21 cellular contexts compared by ENCODE assay signal in the genomic region with DNA sequence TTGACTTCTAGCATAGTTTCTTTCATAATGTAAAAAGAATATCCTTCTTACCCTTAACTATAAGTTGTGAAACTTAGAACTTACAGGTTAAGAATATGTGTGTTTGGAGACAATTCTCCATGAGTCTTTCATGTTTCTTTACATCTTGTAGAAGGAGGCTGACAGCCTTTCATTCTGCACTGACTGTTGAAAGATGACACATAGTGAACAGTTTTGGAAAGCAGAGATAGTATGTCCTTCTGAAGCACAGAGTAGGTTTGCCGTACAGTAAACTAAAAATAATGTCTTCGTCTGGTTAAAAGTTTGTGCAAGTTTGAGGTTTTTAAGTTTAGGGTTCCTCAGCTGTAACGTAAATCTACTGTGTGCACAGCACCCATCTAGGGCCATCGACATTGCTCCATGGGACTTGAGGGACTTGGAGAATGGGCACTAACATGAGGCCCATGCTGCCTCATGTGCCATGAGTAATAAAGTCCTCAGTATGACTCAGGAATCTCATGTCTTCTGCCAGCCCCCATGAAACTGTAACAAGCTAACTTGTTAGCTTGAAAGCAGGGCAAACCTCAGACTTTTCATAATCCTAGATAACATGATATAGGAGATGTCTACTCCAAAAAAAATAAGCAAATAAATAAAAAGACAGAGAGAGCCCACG. TPM values are rescaled to one million over a fixed set of nuclear protein-coding genes. Genes with fewer than 3 reads are reported as not detected.
DNase-seq lines count a peak whose midpoint lies in the region; ATAC-seq and TF ChIP-seq lines count a peak whose summit lies in the region.
"Had no signal": no experiment of that assay in that cellular context is flagged by ENCODE, and none has a peak within 500 bp of the region (broad histone marks: within the 10 kb centered on the region; RNA-seq: fewer than 3 reads in every experiment).

No MANE protein-coding gene starts in this region.

- TF ChIP-seq CTCF in HFFc6 (IDR thresholded peaks at IDR 0.05) (no peak), gastroesophageal sphincter (IDR thresholded peaks at IDR 0.05) (no peak)

- H4K91ac ChIP-seq in mesenchymal stem cell (ENCODE audit: low read length), result no peak overlapping the region

- H3K23ac ChIP-seq in mesenchymal stem cell (ENCODE audit: low read length in 2 of 2), result no peak overlapping the region

- H3K14ac ChIP-seq in mesenchymal stem cell (ENCODE audit: low read length in 2 of 2), result no peak overlapping the region

- no peak for TF ChIP-seq POLR2A in gastroesophageal sphincter (IDR thresholded peaks at IDR 0.05)

- no peak overlapping the region for H4K8ac ChIP-seq in mesenchymal stem cell (ENCODE audit: low read length)

- H3K27me3 Mint-ChIP-seq in activated CD4-positive, alpha-beta memory T cell treated with anti-CD3 and anti-CD28 coated beads for 36 hours, result peaks cover 2% of the 10 kb centered on the region
- no peaks in the 10 kb centered on the region for H3K27me3 Mint-ChIP-seq in activated CD4-positive, alpha-beta memory T cell treated with anti-CD3 and anti-CD28 coated beads, Interleukin-2, amount 10 ng/mL, durations not matched to agents 7 days and 5 days
- H3K27me3 Mint-ChIP-seq in activated naive CD8-positive, alpha-beta T cell treated with anti-CD3 and anti-CD28 coated beads, Interleukin-2, amount 50 U/mL, for 24 hours, result no peaks in the 10 kb centered on the region
- H3K27me3 Mint-ChIP-seq in HFFc6 (ENCODE audit: insufficient read depth), result no peaks in the 10 kb centered on the region
- H3K27me3 Mint-ChIP-seq: stimulated activated memory B cell treated with anti-CD40 and anti-IgM and Interleukin-4, amounts not matched to agents 10 μg/mL and 1 μg/mL and 100 μg/mL, for 72 hours had no signal

- H3K27ac ChIP-seq in mesenchymal stem cell (ENCODE audit: low read length, poor library complexity, severe bottlenecking) (no peak overlapping the region), gastroesophageal sphincter (no peak overlapping the region)
- H3K27ac ChIP-seq: esophagus squamous epithelium, hepatocyte, prostate gland, transverse colon had no signal

- no peaks in the 10 kb centered on the region for H3K9me3 Mint-ChIP-seq in activated CD4-positive, alpha-beta memory T cell treated with anti-CD3 and anti-CD28 coated beads for 36 hours
- no peaks in the 10 kb centered on the region for H3K9me3 Mint-ChIP-seq in activated CD4-positive, alpha-beta memory T cell treated with anti-CD3 and anti-CD28 coated beads, Interleukin-2, amount 10 ng/mL, durations not matched to agents 7 days and 5 days
- H3K9me3 Mint-ChIP-seq in activated naive CD8-positive, alpha-beta T cell treated with anti-CD3 and anti-CD28 coated beads, Interleukin-2, amount 50 U/mL, for 24 hours, result no peaks in the 10 kb centered on the region
- no peaks in the 10 kb centered on the region for H3K9me3 Mint-ChIP-seq in HFFc6
- H3K9me3 Mint-ChIP-seq: stimulated activated memory B cell treated with anti-CD40 and anti-IgM and Interleukin-4, amounts not matched to agents 10 μg/mL and 1 μg/mL and 100 μg/mL, for 72 hours had no signal

- H3K18ac ChIP-seq in mesenchymal stem cell (ENCODE audit: low read depth in 1 of 2, low read length in 2 of 2), result no peak overlapping the region

- peak; percentile 11 for DNase-seq in activated CD4-positive, alpha-beta memory T cell treated with anti-CD3 and anti-CD28 coated beads for 36 hours
- DNase-seq in activated CD4-positive, alpha-beta memory T cell treated with anti-CD3 and anti-CD28 coated beads, Interleukin-2, amount 10 ng/mL, durations not matched to agents 7 days and 5 days, result no peak
- no peak for DNase-seq in activated naive CD8-positive, alpha-beta T cell treated with anti-CD3 and anti-CD28 coated beads, Interleukin-2, amount 50 U/mL, for 24 hours
- DNase-seq in mesenchymal stem cell (no peak), HFFc6 (no peak), NCI-H1092 (lab: John Stamatoyannopoulos, UW) (no peak)
- DNase-seq: activated CD4-positive, CD25-positive, alpha-beta regulatory T cell treated with anti-CD3 and anti-CD28 coated beads, Interleukin-2, amount 50 U/mL, for 72 hours; C1 segment of cervical spinal cord; central memory CD4-positive, alpha-beta T cell; effector CD4-positive, alpha-beta T cell; esophagus squamous epithelium; NCI-H1930; NCI-H510A; T1000; transverse colon had no signal

- H3K4ac ChIP-seq in mesenchymal stem cell (ENCODE audit: low read depth in 1 of 2, low read length in 2 of 2), result no peak overlapping the region

- H3K36me3 ChIP-seq in mesenchymal stem cell (ENCODE audit: control insufficient read depth in 1 of 2, insufficient read depth in 2 of 2, low read depth in 1 of 2, low read length in 2 of 2) (no peaks in the 10 kb centered on the region), gastroesophageal sphincter (no peaks in the 10 kb centered on the region)
- H3K36me3 ChIP-seq: esophagus squamous epithelium, prostate gland, transverse colon had no signal

- H3K9me3 ChIP-seq in mesenchymal stem cell (ENCODE audit: control insufficient read depth, low read length), result no peaks in the 10 kb centered on the region
- H3K9me3 ChIP-seq in gastroesophageal sphincter, result no peaks in the 10 kb centered on the region
- H3K9me3 ChIP-seq: esophagus squamous epithelium, prostate gland, transverse colon had no signal

- intact Hi-C loops in activated CD4-positive, alpha-beta memory T cell treated with anti-CD3 and anti-CD28 coated beads for 36 hours (cut with micrococcal nuclease), result loop anchor here (2.0 to 5.0 kb wide), 2 partner anchors 68 to 105 kb away; partner anchors contain the start of gene DMTF1

- no peak overlapping the region for H3K27ac Mint-ChIP-seq in activated CD4-positive, alpha-beta memory T cell treated with anti-CD3 and anti-CD28 coated beads for 36 hours
- no peak overlapping the region for H3K27ac Mint-ChIP-seq in activated CD4-positive, alpha-beta memory T cell treated with anti-CD3 and anti-CD28 coated beads, Interleukin-2, amount 10 ng/mL, durations not matched to agents 7 days and 5 days
- no peak overlapping the region for H3K27ac Mint-ChIP-seq in activated naive CD8-positive, alpha-beta T cell treated with anti-CD3 and anti-CD28 coated beads, Interleukin-2, amount 50 U/mL, for 24 hours
- H3K27ac Mint-ChIP-seq in HFFc6, result no peak overlapping the region
- H3K27ac Mint-ChIP-seq: nephron; stimulated activated memory B cell treated with anti-CD40 and anti-IgM and Interleukin-4, amounts not matched to agents 10 μg/mL and 1 μg/mL and 100 μg/mL, for 72 hours had no signal

- CTCF ChIA-PET in activated CD4-positive, alpha-beta memory T cell treated with anti-CD3 and anti-CD28 coated beads for 36 hours (lab: Charles Lee), result interaction anchor here (0.6 to 1.1 kb wide), 2 partner anchors 23 to 64 kb away, joined by 3 read pairs; no protein-coding TSS in a partner anchor
- CTCF ChIA-PET in activated CD4-positive, alpha-beta memory T cell treated with anti-CD3 and anti-CD28 coated beads, Interleukin-2, amount 10 ng/mL, durations not matched to agents 7 days and 5 days (lab: Charles Lee), result no interaction called here

- no peak overlapping the region for H2AK5ac ChIP-seq in mesenchymal stem cell (ENCODE audit: low read length, severe bottlenecking)

- H3K4me3 Mint-ChIP-seq in activated CD4-positive, alpha-beta memory T cell treated with anti-CD3 and anti-CD28 coated beads for 36 hours, result no peak overlapping the region
- H3K4me3 Mint-ChIP-seq in activated CD4-positive, alpha-beta memory T cell treated with anti-CD3 and anti-CD28 coated beads, Interleukin-2, amount 10 ng/mL, durations not matched to agents 7 days and 5 days, result no peak overlapping the region
- H3K4me3 Mint-ChIP-seq in activated naive CD8-positive, alpha-beta T cell treated with anti-CD3 and anti-CD28 coated beads, Interleukin-2, amount 50 U/mL, for 24 hours, result no peak overlapping the region
- no peak overlapping the region for H3K4me3 Mint-ChIP-seq in HFFc6
- H3K4me3 Mint-ChIP-seq: nephron; stimulated activated memory B cell treated with anti-CD40 and anti-IgM and Interleukin-4, amounts not matched to agents 10 μg/mL and 1 μg/mL and 100 μg/mL, for 72 hours had no signal

- 64% methylated on average over 5 of the region's 5 CpGs for WGBS in mesenchymal stem cell
- WGBS in gastroesophageal sphincter (ENCODE audit: low coverage in 1 of 2), 2 donors, result 81 to 90% methylated on average over 3 to 5 of the region's 5 CpGs

- H3K27me3 ChIP-seq in mesenchymal stem cell (ENCODE audit: control insufficient read depth in 1 of 2, insufficient read depth in 1 of 2, low read length in 2 of 2), result no peaks in the 10 kb centered on the region
- H3K27me3 ChIP-seq in gastroesophageal sphincter, result no peaks in the 10 kb centered on the region
- H3K27me3 ChIP-seq: esophagus squamous epithelium, hepatocyte, transverse colon had no signal

- no peak overlapping the region for H2BK120ac ChIP-seq in mesenchymal stem cell (ENCODE audit: low read depth, low read length)

- H3K9ac ChIP-seq in mesenchymal stem cell (ENCODE audit: low read length), result peak overlapping the region; percentile 67

- H2BK12ac ChIP-seq in mesenchymal stem cell (ENCODE audit: low read length in 2 of 2), result no peak overlapping the region

- H3K36me3 Mint-ChIP-seq in activated CD4-positive, alpha-beta memory T cell treated with anti-CD3 and anti-CD28 coated beads for 36 hours, result no peaks in the 10 kb centered on the region
- H3K36me3 Mint-ChIP-seq in activated CD4-positive, alpha-beta memory T cell treated with anti-CD3 and anti-CD28 coated beads, Interleukin-2, amount 10 ng/mL, durations not matched to agents 7 days and 5 days (ENCODE audit: low read depth), result no peaks in the 10 kb centered on the region
- no peaks in the 10 kb centered on the region for H3K36me3 Mint-ChIP-seq in activated naive CD8-positive, alpha-beta T cell treated with anti-CD3 and anti-CD28 coated beads, Interleukin-2, amount 50 U/mL, for 24 hours (ENCODE audit: low read depth)
- H3K36me3 Mint-ChIP-seq in HFFc6 (ENCODE audit: low read depth), result no peaks in the 10 kb centered on the region
- H3K36me3 Mint-ChIP-seq: stimulated activated memory B cell treated with anti-CD40 and anti-IgM and Interleukin-4, amounts not matched to agents 10 μg/mL and 1 μg/mL and 100 μg/mL, for 72 hours had no signal

- H3K4me3 ChIP-seq in mesenchymal stem cell (ENCODE audit: insufficient read depth in 1 of 2, low read depth in 1 of 2, low read length in 2 of 2), result no peak overlapping the region
- H3K4me3 ChIP-seq in gastroesophageal sphincter, result no peak overlapping the region
- H3K4me3 ChIP-seq: esophagus squamous epithelium, hepatocyte, prostate gland, transverse colon had no signal

- peaks cover 9% of the 10 kb centered on the region for H3K4me1 Mint-ChIP-seq in activated CD4-positive, alpha-beta memory T cell treated with anti-CD3 and anti-CD28 coated beads for 36 hours (ENCODE audit: low read depth)
- peaks cover 4% of the 10 kb centered on the region for H3K4me1 Mint-ChIP-seq in activated CD4-positive, alpha-beta memory T cell treated with anti-CD3 and anti-CD28 coated beads, Interleukin-2, amount 10 ng/mL, durations not matched to agents 7 days and 5 days
- peaks cover 10% of the 10 kb centered on the region for H3K4me1 Mint-ChIP-seq in activated naive CD8-positive, alpha-beta T cell treated with anti-CD3 and anti-CD28 coated beads, Interleukin-2, amount 50 U/mL, for 24 hours
- no peaks in the 10 kb centered on the region for H3K4me1 Mint-ChIP-seq in HFFc6 (ENCODE audit: low read depth)
- H3K4me1 Mint-ChIP-seq: nephron; stimulated activated memory B cell treated with anti-CD40 and anti-IgM and Interleukin-4, amounts not matched to agents 10 μg/mL and 1 μg/mL and 100 μg/mL, for 72 hours had no signal

- no peak overlapping the region for H2BK15ac ChIP-seq in mesenchymal stem cell (ENCODE audit: low read depth, poor library complexity, severe bottlenecking)

- POLR2A ChIA-PET in activated CD4-positive, alpha-beta memory T cell treated with anti-CD3 and anti-CD28 coated beads for 36 hours (lab: Charles Lee), result no interaction called here
- POLR2A ChIA-PET in activated CD4-positive, alpha-beta memory T cell treated with anti-CD3 and anti-CD28 coated beads, Interleukin-2, amount 10 ng/mL, durations not matched to agents 7 days and 5 days (lab: Charles Lee), result no interaction called here

- no peak for TF ChIP-seq EP300 in gastroesophageal sphincter (IDR thresholded peaks at IDR 0.05)

- no peak overlapping the region for H3K4me2 ChIP-seq in mesenchymal stem cell (ENCODE audit: low read length, poor library complexity, severe bottlenecking)
- H3K4me2 ChIP-seq: hepatocyte had no signal

- no peak overlapping the region for H2BK5ac ChIP-seq in mesenchymal stem cell (ENCODE audit: low read depth, low read length, poor library complexity, severe bottlenecking)

- ATAC-seq in HG02610 (IDR thresholded peaks at IDR 0.05; ENCODE audit: unreplicated experiment), result peak; percentile 48
- ATAC-seq in activated naive CD8-positive, alpha-beta T cell treated with anti-CD3 and anti-CD28 coated beads, Interleukin-2, amount 50 U/mL, for 24 hours, result peak; percentile 80
- ATAC-seq in gastroesophageal sphincter, result no peak
- ATAC-seq: stimulated activated memory B cell treated with anti-CD40 and anti-IgM and Interleukin-4, amounts not matched to agents 10 μg/mL and 1 μg/mL and 100 μg/mL, for 72 hours had no signal

- no peaks in the 10 kb centered on the region for H3K79me1 ChIP-seq in mesenchymal stem cell (replicated peaks; ENCODE audit: low read length, poor library complexity, severe bottlenecking)

- H3K4me1 ChIP-seq in mesenchymal stem cell (ENCODE audit: control insufficient read depth, insufficient read depth, low read depth, low read length) (no peaks in the 10 kb centered on the region), gastroesophageal sphincter (no peaks in the 10 kb centered on the region)
- H3K4me1 ChIP-seq: esophagus squamous epithelium, prostate gland, transverse colon had no signal

- no peak overlapping the region for H2AFZ ChIP-seq in mesenchymal stem cell (ENCODE audit: low read depth, low read length)
- H2AFZ ChIP-seq: hepatocyte had no signal

RNA-seq across cellular contexts. Expression of gene ELAPOR2, which starts 24.5 kb away (rescaled TPM):
- 1 to 10 TPM; 4.0 to 4.1 TPM for total RNA-seq in activated CD4-positive, alpha-beta memory T cell treated with anti-CD3 and anti-CD28 coated beads for 36 hours
- total RNA-seq in activated CD4-positive, alpha-beta memory T cell treated with anti-CD3 and anti-CD28 coated beads, Interleukin-2, amount 10 ng/mL, durations not matched to agents 7 days and 5 days, result 1 to 10 TPM; 2.5 to 3.9 TPM
- polyA plus RNA-seq in mesenchymal stem cell (2013, experiment 1 of 2), result 5.9 TPM
- 6.2 TPM for polyA plus RNA-seq in mesenchymal stem cell (2013, experiment 2 of 2)
- total RNA-seq in HFFc6 (2021; fragmentation: NEBNext Ultra II Directional; extraction: Animal tissue kit (Norgen Biotek cat#: 25700)), result under 1 TPM in 4 of 6 experiments, not detected in 2; 0.11 to 0.36 (median 0.25) TPM
- 10 to 100 TPM; 14.6 to 24.9 (median 19.7) TPM for total RNA-seq in gastroesophageal sphincter
